14 cellular contexts compared by ENCODE assay signal in the genomic region with DNA sequence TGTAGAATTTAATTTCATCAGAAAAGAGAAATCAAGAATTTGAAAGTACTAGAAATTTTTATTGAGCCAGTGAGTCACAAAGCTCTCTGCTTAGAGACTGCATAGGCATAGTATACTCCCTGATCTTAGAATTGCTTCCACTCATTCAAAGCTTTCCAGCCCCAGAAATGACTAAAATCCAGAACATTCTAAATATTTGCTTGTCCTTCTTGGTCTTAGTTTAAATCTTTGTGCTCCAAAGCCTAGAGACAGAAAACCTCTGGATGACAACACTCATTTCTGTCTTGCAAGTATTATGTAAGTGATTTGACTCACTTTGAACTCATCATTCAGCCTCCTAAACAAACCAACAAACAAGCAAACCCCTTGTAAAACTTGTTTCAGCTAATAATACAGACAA.
DNase-seq lines count a peak whose midpoint lies in the region; ATAC-seq and TF ChIP-seq lines count a peak whose summit lies in the region.
"Had no signal": no experiment of that assay in that cellular context is flagged by ENCODE, and none has a peak within 500 bp of the region (broad histone marks: within the 10 kb centered on the region; RNA-seq: fewer than 3 reads in every experiment).

No MANE protein-coding gene starts in this region.

- POLR2A ChIA-PET in RWPE1 (lab: Yijun Ruan, JAX; ENCODE audit: low non-redundant PET): no interaction called here

- CTCF ChIA-PET in RWPE1 (lab: Yijun Ruan, JAX): interaction anchor here (0.5 kb wide), 1 partner anchor 557 kb away, joined by 5 read pairs; no protein-coding TSS in a partner anchor

- peak overlapping the region; percentile 98 for H3K27ac Mint-ChIP-seq in activated T-cell treated with anti-CD3 and anti-CD28 coated beads, Interleukin-2, amount 50 U/mL, for 72 hours
- peak overlapping the region; percentile 67 to 83 for H3K27ac Mint-ChIP-seq in effector memory CD8-positive, alpha-beta T cell
- peak overlapping the region; percentile 59 for H3K27ac Mint-ChIP-seq in stimulated activated memory B cell treated with anti-CD40 and anti-IgM and Interleukin-4, amounts not matched to agents 10 μg/mL and 1 μg/mL and 100 μg/mL, for 72 hours

- DNase-seq in activated T-cell treated with anti-CD3 and anti-CD28 coated beads, Interleukin-2, amount 50 U/mL, for 72 hours: no peak
- no peak for DNase-seq in activated T-cell treated with anti-CD3 and anti-CD28 coated beads, Interleukin-2, amount 50 U/mL, for 48 hours
- peak; percentile 25 for DNase-seq in RWPE1 (ENCODE audit: low spot score)
- DNase-seq in effector memory CD8-positive, alpha-beta T cell: no peak
- no peak for DNase-seq in NCI-H446 (lab: John Stamatoyannopoulos, UW)
- DNase-seq in amniotic stem cell (lab: John Stamatoyannopoulos, UW): no peak
- DNase-seq: BE2C; body of pancreas; naive B cell; SHP77; stimulated activated CD4-positive, alpha-beta T cell treated with anti-CD3 and anti-CD28 coated beads, Interleukin-15, amount 100 ng/mL, for 24 hours; stimulated activated naive B cell treated with anti-CD40 and anti-IgM and Interleukin-4, amounts not matched to agents 10 μg/mL and 1 μg/mL and 100 μg/mL, for 72 hours had no signal

- H3K27me3 Mint-ChIP-seq in activated T-cell treated with anti-CD3 and anti-CD28 coated beads, Interleukin-2, amount 50 U/mL, for 72 hours (ENCODE audit: low read depth): no peaks in the 10 kb centered on the region
- H3K27me3 Mint-ChIP-seq in effector memory CD8-positive, alpha-beta T cell: no peaks in the 10 kb centered on the region
- H3K27me3 Mint-ChIP-seq in stimulated activated memory B cell treated with anti-CD40 and anti-IgM and Interleukin-4, amounts not matched to agents 10 μg/mL and 1 μg/mL and 100 μg/mL, for 72 hours: no peaks in the 10 kb centered on the region
- H3K27me3 Mint-ChIP-seq: naive B cell; stimulated activated naive B cell treated with anti-CD40 and anti-IgM and Interleukin-4, amounts not matched to agents 10 μg/mL and 1 μg/mL and 100 μg/mL, for 72 hours had no signal

- H3K4me3 Mint-ChIP-seq in activated T-cell treated with anti-CD3 and anti-CD28 coated beads, Interleukin-2, amount 50 U/mL, for 72 hours: peak overlapping the region in 1 of 2 donors; percentile 50
- H3K4me3 Mint-ChIP-seq in effector memory CD8-positive, alpha-beta T cell: peak overlapping the region in 1 of 2 donors; percentile 18
- H3K4me3 Mint-ChIP-seq in stimulated activated memory B cell treated with anti-CD40 and anti-IgM and Interleukin-4, amounts not matched to agents 10 μg/mL and 1 μg/mL and 100 μg/mL, for 72 hours: no peak overlapping the region
- H3K4me3 Mint-ChIP-seq: naive B cell; stimulated activated naive B cell treated with anti-CD40 and anti-IgM and Interleukin-4, amounts not matched to agents 10 μg/mL and 1 μg/mL and 100 μg/mL, for 72 hours had no signal

- H3K27ac ChIP-seq in RWPE1: no peak overlapping the region
- H3K27ac ChIP-seq: body of pancreas had no signal

- TF ChIP-seq CTCF in RWPE1 (conservative IDR thresholded peaks at IDR 0.05; ENCODE audit: low read depth): no peak

- peaks cover 19 to 69% of the 10 kb centered on the region in 2 donors for H3K36me3 Mint-ChIP-seq in activated T-cell treated with anti-CD3 and anti-CD28 coated beads, Interleukin-2, amount 50 U/mL, for 72 hours (ENCODE audit: insufficient read depth in 2 of 2)
- peaks cover 100% of the 10 kb centered on the region for H3K36me3 Mint-ChIP-seq in effector memory CD8-positive, alpha-beta T cell (ENCODE audit: insufficient read depth)
- H3K36me3 Mint-ChIP-seq in stimulated activated memory B cell treated with anti-CD40 and anti-IgM and Interleukin-4, amounts not matched to agents 10 μg/mL and 1 μg/mL and 100 μg/mL, for 72 hours: peaks cover 69% of the 10 kb centered on the region

- peaks cover 49% of the 10 kb centered on the region for H3K4me1 Mint-ChIP-seq in activated T-cell treated with anti-CD3 and anti-CD28 coated beads, Interleukin-2, amount 50 U/mL, for 72 hours (ENCODE audit: low read depth)
- peaks cover 19 to 67% of the 10 kb centered on the region in 2 donors for H3K4me1 Mint-ChIP-seq in effector memory CD8-positive, alpha-beta T cell (ENCODE audit: low read depth in 2 of 2)
- peaks cover 12% of the 10 kb centered on the region for H3K4me1 Mint-ChIP-seq in stimulated activated memory B cell treated with anti-CD40 and anti-IgM and Interleukin-4, amounts not matched to agents 10 μg/mL and 1 μg/mL and 100 μg/mL, for 72 hours

- peak; percentile 72 to 74 for ATAC-seq in activated T-cell treated with anti-CD3 and anti-CD28 coated beads, Interleukin-2, amount 50 U/mL, for 72 hours (replicated peaks in 1 of 2)
- ATAC-seq in effector memory CD8-positive, alpha-beta T cell (replicated peaks): no peak
- ATAC-seq in stimulated activated memory B cell treated with anti-CD40 and anti-IgM and Interleukin-4, amounts not matched to agents 10 μg/mL and 1 μg/mL and 100 μg/mL, for 72 hours: no peak
- ATAC-seq in GM21619 (IDR thresholded peaks at IDR 0.05; ENCODE audit: unreplicated experiment): no peak
- ATAC-seq: body of pancreas had no signal

- no peaks in the 10 kb centered on the region for H3K9me3 Mint-ChIP-seq in activated T-cell treated with anti-CD3 and anti-CD28 coated beads, Interleukin-2, amount 50 U/mL, for 72 hours
- no peaks in the 10 kb centered on the region for H3K9me3 Mint-ChIP-seq in effector memory CD8-positive, alpha-beta T cell
- H3K9me3 Mint-ChIP-seq in stimulated activated memory B cell treated with anti-CD40 and anti-IgM and Interleukin-4, amounts not matched to agents 10 μg/mL and 1 μg/mL and 100 μg/mL, for 72 hours: no peaks in the 10 kb centered on the region
- H3K9me3 Mint-ChIP-seq: naive B cell; stimulated activated naive B cell treated with anti-CD40 and anti-IgM and Interleukin-4, amounts not matched to agents 10 μg/mL and 1 μg/mL and 100 μg/mL, for 72 hours had no signal

Comparison
In these comparisons a context has a peak if more than half of its experiments do, and no peak if none do; other contexts are left out.
1. ATAC-seq: peak in activated T-cell treated with anti-CD3 and anti-CD28 coated beads, Interleukin-2, amount 50 U/mL, for 72 hours (2 of 2); none in effector memory CD8-positive, alpha-beta T cell (single experiment), stimulated activated memory B cell treated with anti-CD40 and anti-IgM and Interleukin-4, amounts not matched to agents 10 μg/mL and 1 μg/mL and 100 μg/mL, for 72 hours (single experiment) and GM21619 (single experiment).
2. Peak in every context shown above with its lines, with median percentiles within 50 percentile points of each other: H3K27ac Mint-ChIP-seq.